In genomic region chr12:96401061-96401871, GRCh38 we compare ENCODE assay signal across 8 cellular contexts. TPM values are rescaled to one million over a fixed set of nuclear protein-coding genes. Genes with fewer than 3 reads are reported as not detected.
A peak's percentile ranks its signal among the peaks of the same experiment; 100 is the strongest.
DNase-seq lines count a peak whose midpoint lies in the region; ATAC-seq and TF ChIP-seq lines count a peak whose summit lies in the region.

No MANE protein-coding gene starts in this region.

- H3K4me3 ChIP-seq in LNCaP clone FGC (ENCODE audit: low read depth, low read length) = peak overlapping the region; percentile 61
- peak overlapping the region; percentile 95 for H3K4me3 ChIP-seq in kidney epithelial cell (ENCODE audit: low read depth, low read length)

- DNase-seq in Daoy (ENCODE audit: low read depth) (peak; percentile 39), LNCaP clone FGC (ENCODE audit: low read depth) (no peak), T-helper 1 cell (peak in 3 of 5 donors; percentile 17 to 84 (median 33)), kidney epithelial cell (ENCODE audit: low read depth) (peak; percentile 61)
- DNase-seq in central memory CD4-positive, alpha-beta T cell = peak; percentile 85
- DNase-seq in stimulated activated CD4-positive, alpha-beta T cell treated with anti-CD3 and anti-CD28 coated beads, Interleukin-4, amount 100 ng/mL, for 24 hours = peak; percentile 42

- ATAC-seq in GM21723 (IDR thresholded peaks at IDR 0.05; ENCODE audit: unreplicated experiment) = peak; percentile 29
- no peak for ATAC-seq in GM19463 (IDR thresholded peaks at IDR 0.05; ENCODE audit: unreplicated experiment)

- no peaks in the 10 kb centered on the region for H3K27me3 ChIP-seq in kidney epithelial cell (ENCODE audit: control insufficient read depth, insufficient read depth, low read length)

- no peaks in the 10 kb centered on the region for H3K36me3 ChIP-seq in kidney epithelial cell (ENCODE audit: control insufficient read depth, insufficient read depth, low read length)

- TF ChIP-seq CTCF in LNCaP clone FGC (IDR thresholded peaks at IDR 0.05; ENCODE audit: control insufficient read depth, extremely low read depth, insufficient read depth) (0 out of 2 replicates have a peak, but pooled peaks have one; percentile 12), kidney epithelial cell (IDR thresholded peaks at IDR 0.05; ENCODE audit: insufficient read depth, low read length, poor library complexity, severe bottlenecking) (peak; percentile 42)

RNA-seq across cellular contexts. Expression of gene CDK17, which starts 1.0 kb away (rescaled TPM):
- 16.9 and 36.3 TPM in 2 replicates for total RNA-seq in Daoy (2014; rRNA removed; shearing (Covaris generic))
- 46.4 and 51.8 TPM in 2 replicates for total RNA-seq in kidney epithelial cell
